In genomic region chr17:75271955-75272847, GRCh38 we compare ENCODE assay signal across 6 cellular contexts. TPM values are rescaled to one million over a fixed set of nuclear protein-coding genes. Genes with fewer than 3 reads are reported as not detected.
DNase-seq lines count a peak whose midpoint lies in the region; ATAC-seq, FAIRE-seq and TF ChIP-seq lines count a peak whose summit lies in the region.

No MANE protein-coding gene starts in this region.

- H3K9me2 ChIP-seq in GM23338 (ENCODE audit: insufficient read depth), result no peaks in the 10 kb centered on the region

- H3K79me2 ChIP-seq in GM23338 (replicated peaks; ENCODE audit: insufficient read depth) (no peaks in the 10 kb centered on the region), HepG2 (ENCODE audit: insufficient read depth, low read length) (peaks cover 6% of the 10 kb centered on the region)

- TF ChIP-seq EP300 in HepG2 (IDR thresholded peaks at IDR 0.05; ENCODE audit: low read depth in 2 of 2, low read length in 2 of 2), result no peak
- TF ChIP-seq EP300 in HepG2 (CRISPR knock-in tag; IDR thresholded peaks at IDR 0.05; ENCODE audit: borderline replicate concordance), result no peak

- H4K20me1 ChIP-seq in GM23338 (replicated peaks; ENCODE audit: insufficient read depth) (no peaks in the 10 kb centered on the region), HepG2 (ENCODE audit: insufficient read depth, low read length) (no peaks in the 10 kb centered on the region)

- WGBS in HepG2 (ENCODE audit: low lambda C conversion rate), result 56% methylated on average over 23 of the region's 24 CpGs

- in situ Hi-C loops in HepG2 (cut with HindIII; ENCODE audit: extremely low pct_ligation_motif_present, low pct_unique_long_range_greater_than_20kb), result no loop called here

- no peak for FAIRE-seq in HepG2 (lab: Jason Lieb, UNC)

- CTCF ChIA-PET in HepG2 (lab: Yijun Ruan, JAX; ENCODE audit: low intra/inter-chr PET ratio, low total read pairs), result no interaction called here

- peaks cover 10% of the 10 kb centered on the region for H3K4me1 ChIP-seq in GM23338 (ENCODE audit: insufficient read depth)
- peaks cover 39% of the 10 kb centered on the region for H3K4me1 ChIP-seq in HepG2 (ENCODE audit: insufficient read depth, low read length)

- H3K27ac ChIP-seq in GM23338 (ENCODE audit: low read depth), result no peak overlapping the region
- H3K27ac ChIP-seq in HepG2 (ENCODE audit: extremely low read length, insufficient read depth, low read length), result peak overlapping the region; percentile 77

- H3K27me3 ChIP-seq in GM23338 (ENCODE audit: insufficient read depth) (no peaks in the 10 kb centered on the region), HepG2 (ENCODE audit: control insufficient read depth in 1 of 2, insufficient read depth in 2 of 2, low read length in 2 of 2) (no peaks in the 10 kb centered on the region)

- DNase-seq in GM23338 (ENCODE audit: low spot score) (no peak), HepG2 (ENCODE audit: low spot score) (no peak), ureter (ENCODE audit: low spot score) (no peak), GDM1 (lab: John Stamatoyannopoulos, UW) (no peak)
- DNase-seq in activated T-cell treated with anti-CD3 and anti-CD28 coated beads, Interleukin-2, amount 50 U/mL, for 4 hours, result no peak

- POLR2A ChIA-PET in HepG2 (lab: Yijun Ruan, JAX), result interaction anchor here (1.1 to 6.6 kb wide), 8 partner anchors 9 to 134 kb away, joined by 3 to 93 read pairs (median 12); partner anchors contain the start of genes GGA3, MRPS7, NUP85 and SLC25A19

- no peak overlapping the region for H3K27ac Mint-ChIP-seq in GM23338

- H3K36me3 ChIP-seq in GM23338 (ENCODE audit: insufficient read depth) (no peaks in the 10 kb centered on the region), HepG2 (replicated peaks in 1 of 2; ENCODE audit: control insufficient read depth in 1 of 2, insufficient read depth in 2 of 2, low read length in 2 of 2) (peaks cover 7 to 23% of the 10 kb centered on the region in 2 experiments; a peak in 4 of 5 replicates)

- H3F3A ChIP-seq in GM23338 (replicated peaks; ENCODE audit: low read depth), result peaks cover 29% of the 10 kb centered on the region

- intact Hi-C loops in HepG2 (cut with micrococcal nuclease; ENCODE audit: unreplicated experiment), result loop anchor here (1.0 to 2.0 kb wide), 3 partner anchors 17 to 141 kb away; partner anchors contain the start of genes GRB2 and SLC25A19

- H3K9me3 ChIP-seq in HepG2 (ENCODE audit: low read length), result no peaks in the 10 kb centered on the region

- no peak; the same call in 2 of the 3 replicates for ATAC-seq in GM23338
- no peak for ATAC-seq in activated T-cell treated with anti-CD3 and anti-CD28 coated beads, Interleukin-2, amount 50 U/mL, for 4 hours
- ATAC-seq in HepG2, result no peak
- no peak for ATAC-seq in HG02763 (IDR thresholded peaks at IDR 0.05; ENCODE audit: unreplicated experiment)

- H3K4me2 ChIP-seq in GM23338 (peak overlapping the region; percentile 96), HepG2 (ENCODE audit: low read depth, low read length) (peak overlapping the region; percentile 94)

- H3K9ac ChIP-seq in HepG2 (ENCODE audit: insufficient read depth, low read depth, low read length), result peak overlapping the region; percentile 96

- H3K4me3 Mint-ChIP-seq in GM23338, result peak overlapping the region; percentile 70
- peak overlapping the region; percentile 88 for H3K4me3 Mint-ChIP-seq in activated T-cell treated with anti-CD3 and anti-CD28 coated beads, Interleukin-2, amount 50 U/mL, for 4 hours

- peaks cover 21% of the 10 kb centered on the region for H3K4me1 Mint-ChIP-seq in GM23338
- H3K4me1 Mint-ChIP-seq in activated T-cell treated with anti-CD3 and anti-CD28 coated beads, Interleukin-2, amount 50 U/mL, for 4 hours (ENCODE audit: low read depth), result peaks cover 33% of the 10 kb centered on the region

- BruUV-seq in HepG2 (replicated peaks; lab: Mats Ljungman, UMichigan), result no TSS peak

- H3K9me3 Mint-ChIP-seq in GM23338, result no peaks in the 10 kb centered on the region
- H3K9me3 Mint-ChIP-seq in activated T-cell treated with anti-CD3 and anti-CD28 coated beads, Interleukin-2, amount 50 U/mL, for 4 hours, result no peaks in the 10 kb centered on the region

- H2AFZ ChIP-seq in GM23338 (peak overlapping the region; percentile 98), HepG2 (ENCODE audit: low read length) (no peak overlapping the region)

- TF ChIP-seq RAD21 in HepG2 (CRISPR knock-in tag; IDR thresholded peaks at IDR 0.05), result no peak

- TF ChIP-seq CTCF in GM23338 (conservative IDR thresholded peaks at IDR 0.05; ENCODE audit: low read depth in 2 of 2) (peak in 1 of 2 experiments; percentile 21; a peak in 2 of 4 replicates), HepG2 (CRISPR knock-in tag; IDR thresholded peaks at IDR 0.05) (no peak; the same call in 1 of the 2 replicates)

- H3K4me3 ChIP-seq in GM23338, result peak overlapping the region; percentile 99
- H3K4me3 ChIP-seq in HepG2 (replicated peaks in 1 of 3; ENCODE audit: insufficient read depth in 1 of 3, low read depth in 2 of 3, low read length in 3 of 3), result peak overlapping the region; percentile 91 to 98 (median 94)

- H3K36me3 Mint-ChIP-seq in GM23338 (ENCODE audit: low read depth), result peaks cover 15% of the 10 kb centered on the region
- H3K36me3 Mint-ChIP-seq in activated T-cell treated with anti-CD3 and anti-CD28 coated beads, Interleukin-2, amount 50 U/mL, for 4 hours (ENCODE audit: insufficient read depth), result peaks cover 14% of the 10 kb centered on the region

- TF ChIP-seq POLR2A in HepG2 (IDR thresholded peaks at IDR 0.05; ENCODE audit: insufficient read depth in 1 of 2, low read depth in 2 of 2, low read length in 2 of 2), result peak in 1 of 2 experiments; percentile 62; a peak in 2 of 4 replicates

- H3K27me3 Mint-ChIP-seq in GM23338 (ENCODE audit: insufficient read depth, low read depth, poor library complexity), result peaks cover 17% of the 10 kb centered on the region
- no peaks in the 10 kb centered on the region for H3K27me3 Mint-ChIP-seq in activated T-cell treated with anti-CD3 and anti-CD28 coated beads, Interleukin-2, amount 50 U/mL, for 4 hours (ENCODE audit: low read depth)

RNA-seq across cellular contexts. Expression of gene MIF4GD, which starts 1.2 kb away (rescaled TPM):
- total RNA-seq in GM23338 (2014; rRNA removed; shearing (Covaris generic)), result 15.5 and 15.9 TPM in 2 replicates
- polyA plus RNA-seq in GM23338 (2016; fragmentation: Nextera tagmentation; extraction: Ambion mirVana) (9.4 and 11.3 TPM in 2 replicates), HepG2 (2011; rRNA removed) (28.0 and 28.5 TPM in 2 replicates)
- total RNA-seq in activated T-cell treated with anti-CD3 and anti-CD28 coated beads, Interleukin-2, amount 50 U/mL, for 4 hours, result 10 to 100 TPM; 35.4 to 39.8 (median 38.4) TPM
- total RNA-seq in HepG2 (2016; rRNA removed; fragmentation: Illumina TruSeq; extraction: Trizol) (12.4 and 14.0 TPM in 2 replicates), ureter (19.9 TPM)
- 14.9 and 19.4 TPM in 2 replicates for total RNA-seq in HepG2 (2016; cell fraction: cytosol; rRNA removed; fragmentation: Illumina TruSeq; extraction: Trizol; ENCODE audit: low read depth)
- total RNA-seq in HepG2 (2016; cell fraction: insoluble cytoplasmic fraction; rRNA removed; fragmentation: Illumina TruSeq; extraction: Trizol), result 12.4 and 12.8 TPM in 2 replicates
- 20.2 and 27.4 TPM in 2 replicates for total RNA-seq in HepG2 (2016; cell fraction: membrane; rRNA removed; fragmentation: Illumina TruSeq; extraction: Trizol)
- total RNA-seq in HepG2 (2016; cell fraction: nucleus; rRNA removed; fragmentation: Illumina TruSeq; extraction: Trizol), result 7.5 and 8.5 TPM in 2 replicates
- polyA plus RNA-seq in HepG2 (2011; cell fraction: cytosol; rRNA removed), result 30.7 and 36.9 TPM in 2 replicates
- polyA plus RNA-seq in HepG2 (2011; cell fraction: nucleus; rRNA removed), result 22.5 and 28.6 TPM in 2 replicates
- 16.1 and 23.1 TPM in 2 replicates for polyA plus RNA-seq in HepG2 (2012)
- 24.3 and 26.9 TPM in 2 replicates for polyA plus RNA-seq in HepG2 (2016; cell fraction: cytosol; fragmentation: Illumina TruSeq; extraction: Trizol; ENCODE audit: low read depth)
- polyA plus RNA-seq in HepG2 (2016; cell fraction: insoluble cytoplasmic fraction; fragmentation: Illumina TruSeq; extraction: Trizol; ENCODE audit: low read depth), result 14.3 and 16.3 TPM in 2 replicates
- polyA plus RNA-seq in HepG2 (2016; cell fraction: membrane; fragmentation: Illumina TruSeq; extraction: Trizol; ENCODE audit: low read depth), result 22.6 and 27.4 TPM in 2 replicates
- 16.3 and 18.0 TPM in 2 replicates for polyA plus RNA-seq in HepG2 (2016; cell fraction: nucleus; fragmentation: Illumina TruSeq; extraction: Trizol; ENCODE audit: insufficient read depth, low read depth)
- polyA minus RNA-seq in HepG2 (2011; rRNA and poly(A)+ RNA removed; ENCODE audit: low replicate concordance), result 36.9 and 56.1 TPM in 2 replicates
- polyA minus RNA-seq in HepG2 (2011; cell fraction: cytosol; rRNA and poly(A)+ RNA removed), result 8.3 and 10.2 TPM in 2 replicates
- polyA minus RNA-seq in HepG2 (2011; cell fraction: nucleus; rRNA and poly(A)+ RNA removed), result 6.3 and 6.7 TPM in 2 replicates

RNA-seq across cellular contexts. Expression of gene MRPS7, which starts 10.5 kb away (rescaled TPM):
- total RNA-seq in GM23338 (2014; rRNA removed; shearing (Covaris generic)), result 60.6 and 72.8 TPM in 2 replicates
- polyA plus RNA-seq in GM23338 (2016; fragmentation: Nextera tagmentation; extraction: Ambion mirVana) (104 and 114 TPM in 2 replicates), HepG2 (2011; rRNA removed) (94.2 and 97.0 TPM in 2 replicates)
- total RNA-seq in activated T-cell treated with anti-CD3 and anti-CD28 coated beads, Interleukin-2, amount 50 U/mL, for 4 hours, result 100 to 1,000 TPM; 131 to 167 (median 160) TPM
- total RNA-seq in HepG2 (2016; rRNA removed; fragmentation: Illumina TruSeq; extraction: Trizol) (162 and 184 TPM in 2 replicates), ureter (57.0 TPM)
- 134 and 137 TPM in 2 replicates for total RNA-seq in HepG2 (2016; cell fraction: cytosol; rRNA removed; fragmentation: Illumina TruSeq; extraction: Trizol; ENCODE audit: low read depth)
- 167 and 201 TPM in 2 replicates for total RNA-seq in HepG2 (2016; cell fraction: insoluble cytoplasmic fraction; rRNA removed; fragmentation: Illumina TruSeq; extraction: Trizol)
- 80.5 and 88.4 TPM in 2 replicates for total RNA-seq in HepG2 (2016; cell fraction: membrane; rRNA removed; fragmentation: Illumina TruSeq; extraction: Trizol)
- total RNA-seq in HepG2 (2016; cell fraction: nucleus; rRNA removed; fragmentation: Illumina TruSeq; extraction: Trizol), result 68.8 and 73.8 TPM in 2 replicates
- 87.2 and 95.5 TPM in 2 replicates for polyA plus RNA-seq in HepG2 (2011; cell fraction: cytosol; rRNA removed)
- polyA plus RNA-seq in HepG2 (2011; cell fraction: nucleus; rRNA removed), result 63.3 and 73.0 TPM in 2 replicates
- polyA plus RNA-seq in HepG2 (2012), result 72.9 and 76.0 TPM in 2 replicates
- polyA plus RNA-seq in HepG2 (2016; cell fraction: cytosol; fragmentation: Illumina TruSeq; extraction: Trizol; ENCODE audit: low read depth), result 45.6 and 49.3 TPM in 2 replicates
- polyA plus RNA-seq in HepG2 (2016; cell fraction: insoluble cytoplasmic fraction; fragmentation: Illumina TruSeq; extraction: Trizol; ENCODE audit: low read depth), result 166 and 186 TPM in 2 replicates
- 55.3 and 55.7 TPM in 2 replicates for polyA plus RNA-seq in HepG2 (2016; cell fraction: membrane; fragmentation: Illumina TruSeq; extraction: Trizol; ENCODE audit: low read depth)
- polyA plus RNA-seq in HepG2 (2016; cell fraction: nucleus; fragmentation: Illumina TruSeq; extraction: Trizol; ENCODE audit: insufficient read depth, low read depth), result 89.9 and 111 TPM in 2 replicates
- 59.7 and 76.4 TPM in 2 replicates for polyA minus RNA-seq in HepG2 (2011; rRNA and poly(A)+ RNA removed; ENCODE audit: low replicate concordance)
- polyA minus RNA-seq in HepG2 (2011; cell fraction: cytosol; rRNA and poly(A)+ RNA removed), result 39.8 and 44.1 TPM in 2 replicates
- polyA minus RNA-seq in HepG2 (2011; cell fraction: nucleus; rRNA and poly(A)+ RNA removed), result 72.5 and 79.3 TPM in 2 replicates

RNA-seq across cellular contexts. Expression of gene GGA3, which starts 10.8 kb away (rescaled TPM):
- 29.4 and 54.3 TPM in 2 replicates for total RNA-seq in GM23338 (2014; rRNA removed; shearing (Covaris generic))
- polyA plus RNA-seq in GM23338 (2016; fragmentation: Nextera tagmentation; extraction: Ambion mirVana) (20.8 and 22.5 TPM in 2 replicates), HepG2 (2011; rRNA removed) (43.7 and 50.1 TPM in 2 replicates)
- 10 to 100 TPM; 64.2 to 80.5 (median 71.2) TPM for total RNA-seq in activated T-cell treated with anti-CD3 and anti-CD28 coated beads, Interleukin-2, amount 50 U/mL, for 4 hours
- total RNA-seq in HepG2 (2016; rRNA removed; fragmentation: Illumina TruSeq; extraction: Trizol) (20.9 and 28.4 TPM in 2 replicates), ureter (61.4 TPM)
- total RNA-seq in HepG2 (2016; cell fraction: cytosol; rRNA removed; fragmentation: Illumina TruSeq; extraction: Trizol; ENCODE audit: low read depth), result 27.6 and 36.0 TPM in 2 replicates
- total RNA-seq in HepG2 (2016; cell fraction: insoluble cytoplasmic fraction; rRNA removed; fragmentation: Illumina TruSeq; extraction: Trizol), result 19.3 and 27.1 TPM in 2 replicates
- total RNA-seq in HepG2 (2016; cell fraction: membrane; rRNA removed; fragmentation: Illumina TruSeq; extraction: Trizol), result 16.9 and 18.9 TPM in 2 replicates
- 36.9 and 38.2 TPM in 2 replicates for total RNA-seq in HepG2 (2016; cell fraction: nucleus; rRNA removed; fragmentation: Illumina TruSeq; extraction: Trizol)
- 13.5 and 14.0 TPM in 2 replicates for polyA plus RNA-seq in HepG2 (2011; cell fraction: cytosol; rRNA removed)
- 250 and 284 TPM in 2 replicates for polyA plus RNA-seq in HepG2 (2011; cell fraction: nucleus; rRNA removed)
- 35.6 and 46.6 TPM in 2 replicates for polyA plus RNA-seq in HepG2 (2012)
- 2.6 and 2.9 TPM in 2 replicates for polyA plus RNA-seq in HepG2 (2016; cell fraction: cytosol; fragmentation: Illumina TruSeq; extraction: Trizol; ENCODE audit: low read depth)
- 14.5 and 18.7 TPM in 2 replicates for polyA plus RNA-seq in HepG2 (2016; cell fraction: insoluble cytoplasmic fraction; fragmentation: Illumina TruSeq; extraction: Trizol; ENCODE audit: low read depth)
- polyA plus RNA-seq in HepG2 (2016; cell fraction: membrane; fragmentation: Illumina TruSeq; extraction: Trizol; ENCODE audit: low read depth), result 7.5 and 8.4 TPM in 2 replicates
- 131 and 138 TPM in 2 replicates for polyA plus RNA-seq in HepG2 (2016; cell fraction: nucleus; fragmentation: Illumina TruSeq; extraction: Trizol; ENCODE audit: insufficient read depth, low read depth)
- polyA minus RNA-seq in HepG2 (2011; rRNA and poly(A)+ RNA removed; ENCODE audit: low replicate concordance), result 45.8 and 47.5 TPM in 2 replicates
- 11.4 and 16.5 TPM in 2 replicates for polyA minus RNA-seq in HepG2 (2011; cell fraction: cytosol; rRNA and poly(A)+ RNA removed)
- 60.0 and 81.4 TPM in 2 replicates for polyA minus RNA-seq in HepG2 (2011; cell fraction: nucleus; rRNA and poly(A)+ RNA removed)

RNA-seq across cellular contexts. Expression of gene SLC25A19, which starts 17.0 kb away (rescaled TPM):
- 16.3 and 22.4 TPM in 2 replicates for total RNA-seq in GM23338 (2014; rRNA removed; shearing (Covaris generic))
- polyA plus RNA-seq in GM23338 (2016; fragmentation: Nextera tagmentation; extraction: Ambion mirVana), result 17.9 and 19.4 TPM in 2 replicates
- total RNA-seq in activated T-cell treated with anti-CD3 and anti-CD28 coated beads, Interleukin-2, amount 50 U/mL, for 4 hours, result 100 to 1,000 TPM; 111 to 140 (median 134) TPM
- 41.4 and 42.2 TPM in 2 replicates for total RNA-seq in HepG2 (2016; rRNA removed; fragmentation: Illumina TruSeq; extraction: Trizol)
- total RNA-seq in HepG2 (2016; cell fraction: cytosol; rRNA removed; fragmentation: Illumina TruSeq; extraction: Trizol; ENCODE audit: low read depth), result 27.2 and 31.3 TPM in 2 replicates
- total RNA-seq in HepG2 (2016; cell fraction: insoluble cytoplasmic fraction; rRNA removed; fragmentation: Illumina TruSeq; extraction: Trizol), result 37.5 and 41.8 TPM in 2 replicates
- 45.2 and 53.1 TPM in 2 replicates for total RNA-seq in HepG2 (2016; cell fraction: membrane; rRNA removed; fragmentation: Illumina TruSeq; extraction: Trizol)
- 24.9 and 25.1 TPM in 2 replicates for total RNA-seq in HepG2 (2016; cell fraction: nucleus; rRNA removed; fragmentation: Illumina TruSeq; extraction: Trizol)
- 24.4 and 27.7 TPM in 2 replicates for polyA plus RNA-seq in HepG2 (2011; rRNA removed)
- polyA plus RNA-seq in HepG2 (2011; cell fraction: cytosol; rRNA removed), result 26.0 and 29.6 TPM in 2 replicates
- 33.6 and 35.5 TPM in 2 replicates for polyA plus RNA-seq in HepG2 (2011; cell fraction: nucleus; rRNA removed)
- polyA plus RNA-seq in HepG2 (2012), result 16.6 and 24.7 TPM in 2 replicates
- polyA plus RNA-seq in HepG2 (2016; cell fraction: cytosol; fragmentation: Illumina TruSeq; extraction: Trizol; ENCODE audit: low read depth), result 24.2 and 31.6 TPM in 2 replicates
- polyA plus RNA-seq in HepG2 (2016; cell fraction: insoluble cytoplasmic fraction; fragmentation: Illumina TruSeq; extraction: Trizol; ENCODE audit: low read depth), result 47.0 and 51.5 TPM in 2 replicates
- polyA plus RNA-seq in HepG2 (2016; cell fraction: membrane; fragmentation: Illumina TruSeq; extraction: Trizol; ENCODE audit: low read depth), result 34.4 and 46.3 TPM in 2 replicates
- 42.3 and 47.3 TPM in 2 replicates for polyA plus RNA-seq in HepG2 (2016; cell fraction: nucleus; fragmentation: Illumina TruSeq; extraction: Trizol; ENCODE audit: insufficient read depth, low read depth)
- 17.3 and 57.6 TPM in 2 replicates for polyA minus RNA-seq in HepG2 (2011; rRNA and poly(A)+ RNA removed; ENCODE audit: low replicate concordance)
- polyA minus RNA-seq in HepG2 (2011; cell fraction: cytosol; rRNA and poly(A)+ RNA removed), result 9.2 and 11.1 TPM in 2 replicates
- polyA minus RNA-seq in HepG2 (2011; cell fraction: nucleus; rRNA and poly(A)+ RNA removed), result 14.4 and 14.5 TPM in 2 replicates
- total RNA-seq in ureter, result 8.8 TPM
